1 cellular context compared by ENCODE assay signal in the genomic region with DNA sequence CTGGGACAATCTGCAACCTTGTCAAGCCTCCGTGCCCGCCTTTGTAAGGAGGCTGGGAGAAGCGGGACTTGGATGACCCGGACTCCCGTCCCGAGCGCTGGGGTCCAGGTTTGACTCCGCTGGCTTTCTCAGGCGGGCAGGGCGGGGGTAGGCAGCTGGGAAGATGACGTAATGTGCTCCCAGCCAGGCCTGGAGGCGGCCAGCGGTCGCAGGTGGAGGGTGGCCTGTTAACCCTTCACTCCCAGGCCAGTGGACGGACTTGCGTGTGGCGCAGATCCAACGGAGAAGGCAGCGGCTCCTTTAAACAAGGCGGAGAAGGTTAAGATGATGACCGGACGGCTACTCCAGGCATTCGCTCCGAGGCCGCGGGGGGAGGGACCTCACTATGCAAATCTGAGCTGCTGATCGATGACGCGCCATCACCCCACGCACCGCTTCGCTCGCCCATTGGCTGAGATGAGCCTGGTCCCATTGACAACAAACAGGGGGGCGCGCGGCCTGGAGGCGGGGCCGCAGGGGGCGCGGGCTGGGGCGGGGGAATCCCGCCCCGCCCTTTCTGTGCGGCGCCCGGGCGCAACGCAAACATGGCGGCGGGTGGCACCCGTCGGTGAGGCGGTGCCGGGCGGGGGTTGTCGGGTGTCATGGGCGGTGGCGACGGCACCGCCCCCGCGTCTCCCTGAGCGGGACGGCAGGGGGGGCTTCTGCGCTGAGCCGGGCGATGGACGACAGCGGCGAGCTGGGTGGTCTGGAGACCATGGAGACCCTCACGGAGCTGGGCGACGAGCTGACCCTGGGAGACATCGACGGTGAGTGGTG.
TF ChIP-seq lines count a peak whose summit lies in the region.

A gene (plus strand): TSS at position 553 of the 816 bp plus-strand sequence. CDS start 166 bp downstream, at position 719.

TF ChIP-seq in HepG2, 621 proteins besides CTCF, POLR2A, EP300 and RAD21 (continued from another document and continues in another):
- TF ChIP-seq, protein P1, sequence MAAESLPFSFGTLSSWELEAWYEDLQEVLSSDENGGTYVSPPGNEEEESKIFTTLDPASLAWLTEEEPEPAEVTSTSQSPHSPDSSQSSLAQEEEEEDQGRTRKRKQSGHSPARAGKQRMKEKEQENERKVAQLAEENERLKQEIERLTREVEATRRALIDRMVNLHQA (CRISPR knock-in tag; IDR thresholded peaks at IDR 0.05) = no peak
- TF ChIP-seq RFX5 (IDR thresholded peaks at IDR 0.05; ENCODE audit: low read depth, low read length) (no peak), ZNF598 (CRISPR knock-in tag; IDR thresholded peaks at IDR 0.05; ENCODE audit: borderline replicate concordance) (no peak), KLF6 (CRISPR knock-in tag; IDR thresholded peaks at IDR 0.05) (peak; percentile 69), MATR3 (CRISPR knock-in tag; IDR thresholded peaks at IDR 0.05) (no peak), SRF (IDR thresholded peaks at IDR 0.05; ENCODE audit: low read depth, low read length) (no peak), ZNF724P (CRISPR knock-in tag; IDR thresholded peaks at IDR 0.05; ENCODE audit: borderline replicate concordance) (peak; percentile 63; the same call in 1 of the 2 replicates), TBX2 (CRISPR knock-in tag; IDR thresholded peaks at IDR 0.05; ENCODE audit: borderline replicate concordance) (no peak; the same call in none of the 2 replicates), SYNCRIP (IDR thresholded peaks at IDR 0.05; ENCODE audit: insufficient read depth, low read depth, low read length) (no peak), WIZ (CRISPR knock-in tag; IDR thresholded peaks at IDR 0.05) (no peak), ZNF136 (CRISPR knock-in tag; IDR thresholded peaks at IDR 0.05; ENCODE audit: low read depth) (no peak; the same call in 1 of the 2 replicates), TOE1 (CRISPR knock-in tag; IDR thresholded peaks at IDR 0.05) (no peak), CHCHD3 (CRISPR knock-in tag; IDR thresholded peaks at IDR 0.05) (no peak), ZNF562 (CRISPR knock-in tag; IDR thresholded peaks at IDR 0.05; ENCODE audit: borderline replicate concordance) (no peak), ZNF468 (CRISPR knock-in tag; IDR thresholded peaks at IDR 0.05) (no peak), ZSCAN20 (CRISPR knock-in tag; IDR thresholded peaks at IDR 0.05; ENCODE audit: borderline replicate concordance) (0 out of 2 replicates have a peak, but pooled peaks have one; percentile 37), MEIS1 (CRISPR knock-in tag; IDR thresholded peaks at IDR 0.05; ENCODE audit: borderline replicate concordance) (no peak; the same call in 1 of the 2 replicates), ZNF205 (CRISPR knock-in tag; IDR thresholded peaks at IDR 0.05) (no peak; the same call in 1 of the 2 replicates), NCOA5 (CRISPR knock-in tag; IDR thresholded peaks at IDR 0.05) (no peak), ZNF569 (CRISPR knock-in tag; IDR thresholded peaks at IDR 0.05; ENCODE audit: borderline replicate concordance) (no peak; the same call in 1 of the 2 replicates), SSRP1 (CRISPR knock-in tag; IDR thresholded peaks at IDR 0.05) (no peak), ATRX (CRISPR knock-in tag; IDR thresholded peaks at IDR 0.05; ENCODE audit: borderline replicate concordance) (no peak)
- TF ChIP-seq, protein P2, sequence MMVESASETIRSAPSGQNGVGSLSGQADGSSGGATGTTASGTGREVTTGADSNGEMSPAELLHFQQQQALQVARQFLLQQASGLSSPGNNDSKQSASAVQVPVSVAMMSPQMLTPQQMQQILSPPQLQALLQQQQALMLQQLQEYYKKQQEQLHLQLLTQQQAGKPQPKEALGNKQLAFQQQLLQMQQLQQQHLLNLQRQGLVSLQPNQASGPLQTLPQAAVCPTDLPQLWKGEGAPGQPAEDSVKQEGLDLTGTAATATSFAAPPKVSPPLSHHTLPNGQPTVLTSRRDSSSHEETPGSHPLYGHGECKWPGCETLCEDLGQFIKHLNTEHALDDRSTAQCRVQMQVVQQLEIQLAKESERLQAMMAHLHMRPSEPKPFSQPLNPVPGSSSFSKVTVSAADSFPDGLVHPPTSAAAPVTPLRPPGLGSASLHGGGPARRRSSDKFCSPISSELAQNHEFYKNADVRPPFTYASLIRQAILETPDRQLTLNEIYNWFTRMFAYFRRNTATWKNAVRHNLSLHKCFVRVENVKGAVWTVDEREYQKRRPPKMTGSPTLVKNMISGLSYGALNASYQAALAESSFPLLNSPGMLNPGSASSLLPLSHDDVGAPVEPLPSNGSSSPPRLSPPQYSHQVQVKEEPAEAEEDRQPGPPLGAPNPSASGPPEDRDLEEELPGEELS (CRISPR knock-in tag; IDR thresholded peaks at IDR 0.05) = peak; percentile 63
- TF ChIP-seq, protein P3, sequence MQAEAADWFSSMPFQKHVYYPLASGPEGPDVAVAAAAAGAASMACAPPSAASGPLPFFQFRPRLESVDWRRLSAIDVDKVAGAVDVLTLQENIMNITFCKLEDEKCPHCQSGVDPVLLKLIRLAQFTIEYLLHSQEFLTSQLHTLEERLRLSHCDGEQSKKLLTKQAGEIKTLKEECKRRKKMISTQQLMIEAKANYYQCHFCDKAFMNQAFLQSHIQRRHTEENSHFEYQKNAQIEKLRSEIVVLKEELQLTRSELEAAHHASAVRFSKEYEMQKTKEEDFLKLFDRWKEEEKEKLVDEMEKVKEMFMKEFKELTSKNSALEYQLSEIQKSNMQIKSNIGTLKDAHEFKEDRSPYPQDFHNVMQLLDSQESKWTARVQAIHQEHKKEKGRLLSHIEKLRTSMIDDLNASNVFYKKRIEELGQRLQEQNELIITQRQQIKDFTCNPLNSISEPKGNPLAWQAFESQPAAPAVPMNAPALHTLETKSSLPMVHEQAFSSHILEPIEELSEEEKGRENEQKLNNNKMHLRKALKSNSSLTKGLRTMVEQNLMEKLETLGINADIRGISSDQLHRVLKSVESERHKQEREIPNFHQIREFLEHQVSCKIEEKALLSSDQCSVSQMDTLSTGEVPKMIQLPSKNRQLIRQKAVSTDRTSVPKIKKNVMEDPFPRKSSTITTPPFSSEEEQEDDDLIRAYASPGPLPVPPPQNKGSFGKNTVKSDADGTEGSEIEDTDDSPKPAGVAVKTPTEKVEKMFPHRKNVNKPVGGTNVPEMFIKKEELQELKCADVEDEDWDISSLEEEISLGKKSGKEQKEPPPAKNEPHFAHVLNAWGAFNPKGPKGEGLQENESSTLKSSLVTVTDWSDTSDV (CRISPR knock-in tag; IDR thresholded peaks at IDR 0.05) = no peak
- TF ChIP-seq, protein P4, sequence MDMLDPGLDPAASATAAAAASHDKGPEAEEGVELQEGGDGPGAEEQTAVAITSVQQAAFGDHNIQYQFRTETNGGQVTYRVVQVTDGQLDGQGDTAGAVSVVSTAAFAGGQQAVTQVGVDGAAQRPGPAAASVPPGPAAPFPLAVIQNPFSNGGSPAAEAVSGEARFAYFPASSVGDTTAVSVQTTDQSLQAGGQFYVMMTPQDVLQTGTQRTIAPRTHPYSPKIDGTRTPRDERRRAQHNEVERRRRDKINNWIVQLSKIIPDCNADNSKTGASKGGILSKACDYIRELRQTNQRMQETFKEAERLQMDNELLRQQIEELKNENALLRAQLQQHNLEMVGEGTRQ (IDR thresholded peaks at IDR 0.05; ENCODE audit: low read depth, low read length) = 0 out of 2 replicates have a peak, but pooled peaks have one; percentile 8
- TF ChIP-seq, protein P4 (CRISPR knock-in tag; IDR thresholded peaks at IDR 0.05; ENCODE audit: borderline replicate concordance) = no peak
- TF ChIP-seq, protein P5, sequence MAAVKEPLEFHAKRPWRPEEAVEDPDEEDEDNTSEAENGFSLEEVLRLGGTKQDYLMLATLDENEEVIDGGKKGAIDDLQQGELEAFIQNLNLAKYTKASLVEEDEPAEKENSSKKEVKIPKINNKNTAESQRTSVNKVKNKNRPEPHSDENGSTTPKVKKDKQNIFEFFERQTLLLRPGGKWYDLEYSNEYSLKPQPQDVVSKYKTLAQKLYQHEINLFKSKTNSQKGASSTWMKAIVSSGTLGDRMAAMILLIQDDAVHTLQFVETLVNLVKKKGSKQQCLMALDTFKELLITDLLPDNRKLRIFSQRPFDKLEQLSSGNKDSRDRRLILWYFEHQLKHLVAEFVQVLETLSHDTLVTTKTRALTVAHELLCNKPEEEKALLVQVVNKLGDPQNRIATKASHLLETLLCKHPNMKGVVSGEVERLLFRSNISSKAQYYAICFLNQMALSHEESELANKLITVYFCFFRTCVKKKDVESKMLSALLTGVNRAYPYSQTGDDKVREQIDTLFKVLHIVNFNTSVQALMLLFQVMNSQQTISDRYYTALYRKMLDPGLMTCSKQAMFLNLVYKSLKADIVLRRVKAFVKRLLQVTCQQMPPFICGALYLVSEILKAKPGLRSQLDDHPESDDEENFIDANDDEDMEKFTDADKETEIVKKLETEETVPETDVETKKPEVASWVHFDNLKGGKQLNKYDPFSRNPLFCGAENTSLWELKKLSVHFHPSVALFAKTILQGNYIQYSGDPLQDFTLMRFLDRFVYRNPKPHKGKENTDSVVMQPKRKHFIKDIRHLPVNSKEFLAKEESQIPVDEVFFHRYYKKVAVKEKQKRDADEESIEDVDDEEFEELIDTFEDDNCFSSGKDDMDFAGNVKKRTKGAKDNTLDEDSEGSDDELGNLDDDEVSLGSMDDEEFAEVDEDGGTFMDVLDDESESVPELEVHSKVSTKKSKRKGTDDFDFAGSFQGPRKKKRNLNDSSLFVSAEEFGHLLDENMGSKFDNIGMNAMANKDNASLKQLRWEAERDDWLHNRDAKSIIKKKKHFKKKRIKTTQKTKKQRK (IDR thresholded peaks at IDR 0.05; ENCODE audit: low read length) = no peak
- TF ChIP-seq, protein P6, sequence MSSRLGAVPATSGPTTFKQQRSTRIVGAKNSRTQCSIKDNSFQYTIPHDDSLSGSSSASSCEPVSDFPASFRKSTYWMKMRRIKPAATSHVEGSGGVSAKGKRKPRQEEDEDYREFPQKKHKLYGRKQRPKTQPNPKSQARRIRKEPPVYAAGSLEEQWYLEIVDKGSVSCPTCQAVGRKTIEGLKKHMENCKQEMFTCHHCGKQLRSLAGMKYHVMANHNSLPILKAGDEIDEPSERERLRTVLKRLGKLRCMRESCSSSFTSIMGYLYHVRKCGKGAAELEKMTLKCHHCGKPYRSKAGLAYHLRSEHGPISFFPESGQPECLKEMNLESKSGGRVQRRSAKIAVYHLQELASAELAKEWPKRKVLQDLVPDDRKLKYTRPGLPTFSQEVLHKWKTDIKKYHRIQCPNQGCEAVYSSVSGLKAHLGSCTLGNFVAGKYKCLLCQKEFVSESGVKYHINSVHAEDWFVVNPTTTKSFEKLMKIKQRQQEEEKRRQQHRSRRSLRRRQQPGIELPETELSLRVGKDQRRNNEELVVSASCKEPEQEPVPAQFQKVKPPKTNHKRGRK (CRISPR knock-in tag; IDR thresholded peaks at IDR 0.05) = no peak
- TF ChIP-seq, protein P7, sequence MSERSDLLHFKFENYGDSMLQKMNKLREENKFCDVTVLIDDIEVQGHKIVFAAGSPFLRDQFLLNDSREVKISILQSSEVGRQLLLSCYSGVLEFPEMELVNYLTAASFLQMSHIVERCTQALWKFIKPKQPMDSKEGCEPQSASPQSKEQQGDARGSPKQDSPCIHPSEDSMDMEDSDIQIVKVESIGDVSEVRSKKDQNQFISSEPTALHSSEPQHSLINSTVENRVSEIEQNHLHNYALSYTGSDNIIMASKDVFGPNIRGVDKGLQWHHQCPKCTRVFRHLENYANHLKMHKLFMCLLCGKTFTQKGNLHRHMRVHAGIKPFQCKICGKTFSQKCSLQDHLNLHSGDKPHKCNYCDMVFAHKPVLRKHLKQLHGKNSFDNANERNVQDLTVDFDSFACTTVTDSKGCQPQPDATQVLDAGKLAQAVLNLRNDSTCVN (CRISPR knock-in tag; IDR thresholded peaks at IDR 0.05; ENCODE audit: borderline replicate concordance) = no peak
- TF ChIP-seq, protein P8, sequence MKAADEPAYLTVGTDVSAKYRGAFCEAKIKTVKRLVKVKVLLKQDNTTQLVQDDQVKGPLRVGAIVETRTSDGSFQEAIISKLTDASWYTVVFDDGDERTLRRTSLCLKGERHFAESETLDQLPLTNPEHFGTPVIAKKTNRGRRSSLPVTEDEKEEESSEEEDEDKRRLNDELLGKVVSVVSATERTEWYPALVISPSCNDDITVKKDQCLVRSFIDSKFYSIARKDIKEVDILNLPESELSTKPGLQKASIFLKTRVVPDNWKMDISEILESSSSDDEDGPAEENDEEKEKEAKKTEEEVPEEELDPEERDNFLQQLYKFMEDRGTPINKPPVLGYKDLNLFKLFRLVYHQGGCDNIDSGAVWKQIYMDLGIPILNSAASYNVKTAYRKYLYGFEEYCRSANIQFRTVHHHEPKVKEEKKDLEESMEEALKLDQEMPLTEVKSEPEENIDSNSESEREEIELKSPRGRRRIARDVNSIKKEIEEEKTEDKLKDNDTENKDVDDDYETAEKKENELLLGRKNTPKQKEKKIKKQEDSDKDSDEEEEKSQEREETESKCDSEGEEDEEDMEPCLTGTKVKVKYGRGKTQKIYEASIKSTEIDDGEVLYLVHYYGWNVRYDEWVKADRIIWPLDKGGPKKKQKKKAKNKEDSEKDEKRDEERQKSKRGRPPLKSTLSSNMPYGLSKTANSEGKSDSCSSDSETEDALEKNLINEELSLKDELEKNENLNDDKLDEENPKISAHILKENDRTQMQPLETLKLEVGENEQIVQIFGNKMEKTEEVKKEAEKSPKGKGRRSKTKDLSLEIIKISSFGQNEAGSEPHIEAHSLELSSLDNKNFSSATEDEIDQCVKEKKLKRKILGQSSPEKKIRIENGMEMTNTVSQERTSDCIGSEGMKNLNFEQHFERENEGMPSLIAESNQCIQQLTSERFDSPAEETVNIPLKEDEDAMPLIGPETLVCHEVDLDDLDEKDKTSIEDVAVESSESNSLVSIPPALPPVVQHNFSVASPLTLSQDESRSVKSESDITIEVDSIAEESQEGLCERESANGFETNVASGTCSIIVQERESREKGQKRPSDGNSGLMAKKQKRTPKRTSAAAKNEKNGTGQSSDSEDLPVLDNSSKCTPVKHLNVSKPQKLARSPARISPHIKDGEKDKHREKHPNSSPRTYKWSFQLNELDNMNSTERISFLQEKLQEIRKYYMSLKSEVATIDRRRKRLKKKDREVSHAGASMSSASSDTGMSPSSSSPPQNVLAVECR (CRISPR knock-in tag; IDR thresholded peaks at IDR 0.05; ENCODE audit: borderline replicate concordance) = peak; percentile 62; the same call in 1 of the 2 replicates
